In the genomic region with DNA sequence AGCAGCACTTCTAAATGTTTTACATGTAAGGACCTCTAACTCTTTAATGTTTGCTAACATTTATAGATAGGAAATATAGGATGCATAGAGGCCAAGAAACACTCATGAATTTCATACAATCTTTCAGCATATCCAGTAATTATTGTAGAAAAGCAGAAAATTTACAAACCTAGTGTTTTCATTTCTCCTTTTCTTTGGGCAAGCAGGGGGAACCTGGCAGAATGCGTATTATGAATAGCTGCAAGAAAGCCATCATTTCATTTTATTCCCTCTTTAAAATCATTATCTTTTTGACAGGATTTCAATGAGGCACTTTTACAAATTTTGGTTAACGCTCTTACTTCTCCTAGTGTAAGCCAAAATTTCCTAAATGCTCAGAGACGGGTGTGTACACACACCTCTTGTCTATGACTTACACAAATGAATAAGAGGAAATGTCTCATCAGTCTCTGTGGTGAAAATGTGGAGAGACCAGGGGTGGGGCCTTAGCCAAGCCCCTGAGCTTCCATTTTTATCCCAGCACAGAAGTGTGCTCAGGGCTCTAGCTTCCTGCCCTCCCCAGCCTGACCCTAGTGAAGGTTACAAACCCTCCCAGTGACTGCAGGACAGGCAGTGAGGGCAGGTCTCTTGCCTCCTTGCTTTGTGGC, we compare ENCODE assay signal across 8 cellular contexts.
A peak's percentile ranks its signal among the peaks of the same experiment; 100 is the strongest.
DNase-seq lines count a peak whose midpoint lies in the region; ATAC-seq lines count a peak whose summit lies in the region.

No MANE protein-coding gene starts in this region.

- intact Hi-C loops in Right ventricle myocardium superior (cut with DNase I): no loop called here

- DNase-seq in activated CD4-positive, alpha-beta T cell treated with anti-CD3 and anti-CD28 coated beads, Interleukin-2, amount 50 U/mL, for 48 hours: peak; percentile 70 to 74
- DNase-seq in Right ventricle myocardium superior (peak; percentile 43), NCI-H146 (lab: John Stamatoyannopoulos, UW) (no peak), COLO829 (ENCODE audit: low spot score) (no peak), OCI-M1 (lab: John Stamatoyannopoulos, UW) (no peak)
- peak; percentile 27 for DNase-seq in stimulated activated CD8-positive, alpha-beta memory T cell treated with anti-CD3 and anti-CD28 coated beads, Interleukin-12 subunit alpha, Interleukin-12 subunit beta, amount 100 ng/mL, for 24 hours (ENCODE audit: extremely low read depth)

- ATAC-seq in GM19438 (IDR thresholded peaks at IDR 0.05; ENCODE audit: low read depth, unreplicated experiment) (peak; percentile 71), HG03442 (IDR thresholded peaks at IDR 0.05; ENCODE audit: unreplicated experiment) (peak; percentile 85), Right ventricle myocardium superior (ENCODE audit: poor library complexity) (peak; percentile 62)

Comparison
In these comparisons a context has a peak if more than half of its experiments do, and no peak if none do; other contexts are left out.
1. DNase-seq: peak in activated CD4-positive, alpha-beta T cell treated with anti-CD3 and anti-CD28 coated beads, Interleukin-2, amount 50 U/mL, for 48 hours (2 of 2), Right ventricle myocardium superior (single experiment) and stimulated activated CD8-positive, alpha-beta memory T cell treated with anti-CD3 and anti-CD28 coated beads, Interleukin-12 subunit alpha, Interleukin-12 subunit beta, amount 100 ng/mL, for 24 hours (single experiment); none in NCI-H146 (single experiment), COLO829 (single experiment) and OCI-M1 (single experiment).
2. Peak in every context shown above with its lines, with median percentiles within 50 percentile points of each other: ATAC-seq.